In the genomic region with DNA sequence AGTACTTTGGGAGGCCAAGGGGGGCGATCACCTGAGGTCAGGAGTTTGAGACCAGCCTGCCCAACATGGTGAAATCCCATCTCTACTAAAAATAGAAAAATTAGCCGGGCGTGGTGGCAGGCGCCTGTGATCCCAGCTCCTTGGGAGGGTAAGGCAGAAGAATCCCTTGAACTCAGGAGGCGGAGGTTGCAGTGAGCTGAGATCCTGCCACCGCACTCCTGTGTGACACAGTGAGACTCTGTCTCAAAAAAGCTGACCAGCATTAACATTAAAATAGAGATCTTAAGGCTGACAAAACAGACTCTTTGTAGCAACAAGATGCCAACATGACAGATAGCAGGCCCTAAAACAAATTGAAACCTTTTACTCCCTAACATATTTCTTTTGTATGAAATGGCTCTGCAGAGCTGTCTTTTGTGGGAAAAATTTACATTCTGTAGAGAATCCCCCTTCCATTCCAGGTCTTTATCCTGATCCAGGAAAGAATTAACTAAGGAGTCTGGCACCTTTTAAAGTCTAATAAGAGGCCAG, we compare ENCODE assay signal across 34 cellular contexts.
"Had no signal": no experiment of that assay in that cellular context is flagged by ENCODE, and none has a peak within 500 bp of the region (broad histone marks: within the 10 kb centered on the region; RNA-seq: fewer than 3 reads in every experiment).

No MANE protein-coding gene starts in this region.

- DNase-seq: activated CD4-positive, alpha-beta T cell treated with anti-CD3 and anti-CD28 coated beads, Interleukin-2, amount 10 ng/mL, durations not matched to agents 24 days and 14 days; activated CD4-positive, alpha-beta T cell treated with anti-CD3 and anti-CD28 coated beads, Interleukin-2, amount 50 U/mL, for 4 hours; activated CD8-positive, alpha-beta T cell treated with anti-CD3 and anti-CD28 coated beads for 36 hours; activated gamma-delta T cell treated with Interleukin-2 at 50 U/mL for 16 hours; activated naive CD4-positive, alpha-beta T cell treated with anti-CD3 and anti-CD28 coated beads, Interleukin-2, amount 10 ng/mL, durations not matched to agents 7 days and 5 days; activated naive CD8-positive, alpha-beta T cell treated with anti-CD3 and anti-CD28 coated beads, Interleukin-2, amount 50 U/mL, for 24 hours; activated T-cell treated with anti-CD3 and anti-CD28 coated beads, Interleukin-2, amount 50 U/mL, for 24 hours; anterior cingulate cortex; caudate nucleus; cerebellar nuclear complex; Kasumi-1; KG1; MG63; NCI-H1048; NCI-H1105 treated with DMSO at 0.1 percent for 48 hours; NCI-H1436; NCI-H1694; NCI-H1930; NCI-H2081 treated with DMSO at 0.1 percent for 48 hours; NCI-H226; NCI-H446 treated with DMSO at 0.1 percent for 48 hours; NCI-H524 treated with DMSO at 0.1 percent for 48 hours; PC-3; Peyer's patch; RPMI8226; SHP77 treated with DMSO at 0.1 percent for 48 hours; SK-N-SH had no signal

- H3K9me3 Mint-ChIP-seq: activated CD4-positive, alpha-beta T cell treated with anti-CD3 and anti-CD28 coated beads, Interleukin-2, amount 10 ng/mL, durations not matched to agents 24 days and 14 days; activated CD8-positive, alpha-beta T cell treated with anti-CD3 and anti-CD28 coated beads for 36 hours; activated naive CD4-positive, alpha-beta T cell treated with anti-CD3 and anti-CD28 coated beads, Interleukin-2, amount 10 ng/mL, durations not matched to agents 7 days and 5 days; activated naive CD8-positive, alpha-beta T cell treated with anti-CD3 and anti-CD28 coated beads, Interleukin-2, amount 50 U/mL, for 24 hours; activated T-cell treated with anti-CD3 and anti-CD28 coated beads, Interleukin-2, amount 50 U/mL, for 24 hours; activated T-helper 1 cell treated with anti-CD3 and anti-CD28 coated beads, Interleukin-12 subunit alpha, Interleukin-12 subunit beta, Interleukin-2, Interleukin-4 antibody, amounts not matched to agents 30 ng/mL and 10 ng/mL and 1 ng/mL, durations not matched to agents 14 hours and 24 hours and 36 hours; brain; T-helper 1 cell treated with Interleukin-12 subunit alpha and Interleukin-12 subunit beta and Interleukin-4 antibody, amounts not matched to agents 30 μg/mL and 1 μg/mL, for 36 hours; T-helper 2 cell treated with Interferon-gamma antibody and Interleukin-4, amounts not matched to agents 5 μg/mL and 100 μg/mL, for 36 hours had no signal

- H3K27ac Mint-ChIP-seq: activated CD4-positive, alpha-beta T cell treated with anti-CD3 and anti-CD28 coated beads, Interleukin-2, amount 10 ng/mL, durations not matched to agents 24 days and 14 days; activated CD8-positive, alpha-beta T cell treated with anti-CD3 and anti-CD28 coated beads for 36 hours; activated naive CD4-positive, alpha-beta T cell treated with anti-CD3 and anti-CD28 coated beads, Interleukin-2, amount 10 ng/mL, durations not matched to agents 7 days and 5 days; activated naive CD8-positive, alpha-beta T cell; activated naive CD8-positive, alpha-beta T cell treated with anti-CD3 and anti-CD28 coated beads, Interleukin-2, amount 50 U/mL, for 24 hours; activated T-cell treated with anti-CD3 and anti-CD28 coated beads, Interleukin-2, amount 50 U/mL, for 24 hours; activated T-helper 1 cell treated with anti-CD3 and anti-CD28 coated beads, Interleukin-12 subunit alpha, Interleukin-12 subunit beta, Interleukin-2, Interleukin-4 antibody, amounts not matched to agents 30 ng/mL and 10 ng/mL and 1 ng/mL, durations not matched to agents 14 hours and 24 hours and 36 hours; T-helper 1 cell treated with Interleukin-12 subunit alpha and Interleukin-12 subunit beta and Interleukin-4 antibody, amounts not matched to agents 30 μg/mL and 1 μg/mL, for 36 hours; T-helper 2 cell treated with Interferon-gamma antibody and Interleukin-4, amounts not matched to agents 5 μg/mL and 100 μg/mL, for 36 hours had no signal

- H3K36me3 ChIP-seq: MG63, Peyer's patch, SJSA1 had no signal

- H3K9me2 ChIP-seq: SK-N-SH had no signal

- H3K27me3 Mint-ChIP-seq: activated CD4-positive, alpha-beta T cell treated with anti-CD3 and anti-CD28 coated beads, Interleukin-2, amount 10 ng/mL, durations not matched to agents 24 days and 14 days; activated CD8-positive, alpha-beta T cell treated with anti-CD3 and anti-CD28 coated beads for 36 hours; activated naive CD4-positive, alpha-beta T cell treated with anti-CD3 and anti-CD28 coated beads, Interleukin-2, amount 10 ng/mL, durations not matched to agents 7 days and 5 days; activated naive CD8-positive, alpha-beta T cell; activated naive CD8-positive, alpha-beta T cell treated with anti-CD3 and anti-CD28 coated beads, Interleukin-2, amount 50 U/mL, for 24 hours; activated T-cell treated with anti-CD3 and anti-CD28 coated beads, Interleukin-2, amount 50 U/mL, for 24 hours; brain had no signal

- H3K4me1 Mint-ChIP-seq: activated CD4-positive, alpha-beta T cell treated with anti-CD3 and anti-CD28 coated beads, Interleukin-2, amount 10 ng/mL, durations not matched to agents 24 days and 14 days; activated naive CD4-positive, alpha-beta T cell treated with anti-CD3 and anti-CD28 coated beads, Interleukin-2, amount 10 ng/mL, durations not matched to agents 7 days and 5 days; activated naive CD8-positive, alpha-beta T cell treated with anti-CD3 and anti-CD28 coated beads, Interleukin-2, amount 50 U/mL, for 24 hours; brain had no signal

- H3K27ac ChIP-seq: Peyer's patch, SJSA1, VCaP had no signal

- H3K9me3 ChIP-seq: MG63, Peyer's patch, SJSA1, SK-N-SH had no signal

- H3K36me3 Mint-ChIP-seq: activated naive CD4-positive, alpha-beta T cell treated with anti-CD3 and anti-CD28 coated beads, Interleukin-2, amount 10 ng/mL, durations not matched to agents 7 days and 5 days; brain had no signal

- H3K4me3 ChIP-seq: MG63, Peyer's patch, SJSA1 had no signal

- H3K9ac ChIP-seq: SK-N-SH had no signal

- H3K4me1 ChIP-seq: Peyer's patch, SJSA1 had no signal

- H3K4me3 Mint-ChIP-seq: activated CD4-positive, alpha-beta T cell treated with anti-CD3 and anti-CD28 coated beads, Interleukin-2, amount 10 ng/mL, durations not matched to agents 24 days and 14 days; activated CD8-positive, alpha-beta T cell treated with anti-CD3 and anti-CD28 coated beads for 36 hours; activated naive CD4-positive, alpha-beta T cell treated with anti-CD3 and anti-CD28 coated beads, Interleukin-2, amount 10 ng/mL, durations not matched to agents 7 days and 5 days; activated naive CD8-positive, alpha-beta T cell; activated naive CD8-positive, alpha-beta T cell treated with anti-CD3 and anti-CD28 coated beads, Interleukin-2, amount 50 U/mL, for 24 hours; activated T-cell treated with anti-CD3 and anti-CD28 coated beads, Interleukin-2, amount 50 U/mL, for 24 hours; activated T-helper 1 cell treated with anti-CD3 and anti-CD28 coated beads, Interleukin-12 subunit alpha, Interleukin-12 subunit beta, Interleukin-2, Interleukin-4 antibody, amounts not matched to agents 30 ng/mL and 10 ng/mL and 1 ng/mL, durations not matched to agents 14 hours and 24 hours and 36 hours; brain; T-helper 1 cell treated with Interleukin-12 subunit alpha and Interleukin-12 subunit beta and Interleukin-4 antibody, amounts not matched to agents 30 μg/mL and 1 μg/mL, for 36 hours; T-helper 2 cell treated with Interferon-gamma antibody and Interleukin-4, amounts not matched to agents 5 μg/mL and 100 μg/mL, for 36 hours had no signal

- H3K27me3 ChIP-seq: MG63, Peyer's patch, SJSA1 had no signal

- H3K4me2 ChIP-seq: SK-N-SH had no signal
